19 cellular contexts compared by ENCODE assay signal in the genomic region with DNA sequence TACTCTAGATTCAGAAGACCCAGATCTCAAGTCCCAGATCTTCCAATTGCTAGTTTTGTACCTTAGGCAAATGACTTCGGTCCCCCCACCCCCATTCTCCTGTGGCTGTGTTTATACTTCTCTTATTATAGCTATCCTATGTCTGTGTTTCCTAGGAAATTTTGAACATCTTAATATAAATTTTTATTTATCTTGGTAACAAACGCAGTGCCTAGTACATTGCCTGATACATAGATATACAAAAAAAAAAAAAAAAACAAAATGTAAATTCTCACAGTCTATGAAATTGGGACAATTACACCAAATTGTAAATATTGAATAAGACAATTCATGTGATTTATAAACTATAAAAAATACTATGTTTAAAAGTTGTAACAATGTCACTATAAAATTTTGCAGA.
A peak's percentile ranks its signal among the peaks of the same experiment; 100 is the strongest.
DNase-seq lines count a peak whose midpoint lies in the region; ATAC-seq, FAIRE-seq and TF ChIP-seq lines count a peak whose summit lies in the region.
"Had no signal": no experiment of that assay in that cellular context is flagged by ENCODE, and none has a peak within 500 bp of the region (broad histone marks: within the 10 kb centered on the region; RNA-seq: fewer than 3 reads in every experiment).

No MANE protein-coding gene starts in this region.

- H4K20me1 ChIP-seq in K562 (replicated peaks; ENCODE audit: control insufficient read depth, insufficient read depth, low read length), result no peaks in the 10 kb centered on the region
- H4K20me1 ChIP-seq in keratinocyte (ENCODE audit: control insufficient read depth, extremely low read depth, insufficient read depth, low read length), result no peaks in the 10 kb centered on the region

- 8% methylated on average over 2 of the region's 2 CpGs for WGBS in K562 (ENCODE audit: insufficient coverage, low coverage, missing lambda C conversion rate)

- H3K9me1 ChIP-seq in K562 (ENCODE audit: control insufficient read depth, insufficient read depth, low read length) (no peaks in the 10 kb centered on the region), keratinocyte (ENCODE audit: control insufficient read depth, extremely low read depth, insufficient read depth, low read length) (no peaks in the 10 kb centered on the region)

- intact Hi-C loops in K562 (cut with micrococcal nuclease), result no loop called here
- intact Hi-C loops in uterus (cut with DNase I; ENCODE audit: low total_unique reads), result no loop called here

- dilution Hi-C loops in keratinocyte (cut with MboI; ENCODE audit: extremely low pct_ligation_motif_present, low sequenced_read_pairs), result no loop called here

- H3K4me3 ChIP-seq in HUES6 (ENCODE audit: low read depth, low read length) (no peak overlapping the region), K562 (no peak overlapping the region), keratinocyte (ENCODE audit: control insufficient read depth in 2 of 3, extremely low read depth in 1 of 3, insufficient read depth in 2 of 3, low read depth in 1 of 3, low read length in 3 of 3) (no peak overlapping the region), uterus (no peak overlapping the region)
- H3K4me3 ChIP-seq: upper lobe of left lung had no signal

- no peaks in the 10 kb centered on the region for H3K9me3 ChIP-seq in HUES6 (ENCODE audit: control insufficient read depth, insufficient read depth, low read depth, low read length)
- no peaks in the 10 kb centered on the region for H3K9me3 ChIP-seq in K562 (replicated peaks; ENCODE audit: control insufficient read depth, insufficient read depth, low read depth, low read length)
- no peaks in the 10 kb centered on the region for H3K9me3 ChIP-seq in keratinocyte (ENCODE audit: control insufficient read depth, low read depth, low read length)
- H3K9me3 ChIP-seq in uterus, result no peaks in the 10 kb centered on the region
- H3K9me3 ChIP-seq: BE2C, upper lobe of left lung had no signal

- peak overlapping the region; percentile 17; the same call in 1 of the 2 replicates for H3K27ac ChIP-seq in HUES6 (ENCODE audit: low read depth, low read length)
- H3K27ac ChIP-seq in K562 (ENCODE audit: extremely low read depth, low read depth, low read length), result no peak overlapping the region
- H3K27ac ChIP-seq in keratinocyte (ENCODE audit: control insufficient read depth, insufficient read depth, low read length), result no peak overlapping the region
- peak overlapping the region; percentile 66 to 83 for H3K27ac ChIP-seq in uterus
- H3K27ac ChIP-seq: WERI-Rb-1 had no signal

- TF ChIP-seq POLR2A in K562 (conservative IDR thresholded peaks at IDR 0.05), result no peak
- no peak for TF ChIP-seq POLR2A in uterus (IDR thresholded peaks at IDR 0.05)

- TF ChIP-seq CTCF in K562 (IDR thresholded peaks at IDR 0.05 in 2 of 3, conservative IDR thresholded peaks at IDR 0.05 in 1 of 3; ENCODE audit: insufficient read depth in 2 of 3, low read depth in 1 of 3, low read length in 3 of 3) (no peak), keratinocyte (optimal IDR thresholded peaks at IDR 0.05 in 1 of 3, IDR thresholded peaks at IDR 0.05 in 1 of 3, conservative IDR thresholded peaks at IDR 0.05 in 1 of 3; ENCODE audit: extremely low read depth in 1 of 3, insufficient read depth in 2 of 3, low read length in 3 of 3) (no peak), uterus (IDR thresholded peaks at IDR 0.05) (no peak)

- H3K79me2 ChIP-seq in K562 (ENCODE audit: control insufficient read depth, insufficient read depth, low read length) (no peaks in the 10 kb centered on the region), keratinocyte (ENCODE audit: control insufficient read depth, insufficient read depth, low read length) (no peaks in the 10 kb centered on the region)

- in situ Hi-C loops in K562 (cut with MboI), result no loop called here

- no peak for ATAC-seq in K562
- no peak for ATAC-seq in left lobe of liver
- no peak for ATAC-seq in HG03439 (IDR thresholded peaks at IDR 0.05; ENCODE audit: unreplicated experiment)
- ATAC-seq: naive thymus-derived CD8-positive, alpha-beta T cell; T-helper 17 cell had no signal

- DNase-seq in K562 (ENCODE audit: extremely low read depth in 1 of 4, low spot score in 3 of 4) (no peak), keratinocyte (ENCODE audit: low read depth, low spot score) (no peak), uterus (no peak), left lobe of liver (ENCODE audit: low spot score) (no peak), amniotic stem cell (lab: John Stamatoyannopoulos, UW) (no peak)
- DNase-seq: activated CD4-positive, alpha-beta memory T cell treated with anti-CD3 and anti-CD28 coated beads for 36 hours; activated naive CD4-positive, alpha-beta T cell treated with anti-CD3 and anti-CD28 coated beads for 36 hours; activated T-cell treated with anti-CD3 and anti-CD28 coated beads, Interleukin-2, amount 50 U/mL, for 1 hour; BE2C; Calu3; hypothalamus; naive thymus-derived CD8-positive, alpha-beta T cell; NCI-H524; stimulated activated naive CD8-positive, alpha-beta T cell treated with anti-CD3 and anti-CD28 coated beads, Interleukin-15, Interleukin-2, amounts not matched to agents 100 U/mL and 50 U/mL, for 24 hours; T-helper 17 cell; upper lobe of left lung; WERI-Rb-1 had no signal

- FAIRE-seq in K562 (lab: Jason Lieb, UNC), result no peak
- FAIRE-seq in keratinocyte (lab: Jason Lieb, UNC), result no peak

- H3K36me3 ChIP-seq in HUES6 (ENCODE audit: control insufficient read depth, insufficient read depth, low read length) (no peaks in the 10 kb centered on the region), K562 (ENCODE audit: control insufficient read depth, insufficient read depth, low read length) (no peaks in the 10 kb centered on the region), keratinocyte (ENCODE audit: control insufficient read depth in 2 of 2, extremely low read depth in 1 of 2, insufficient read depth in 2 of 2, low read length in 2 of 2) (no peaks in the 10 kb centered on the region), uterus (no peaks in the 10 kb centered on the region)
- H3K36me3 ChIP-seq: BE2C, upper lobe of left lung, WERI-Rb-1 had no signal

- H3K4me2 ChIP-seq in K562 (ENCODE audit: insufficient read depth, low read length) (no peak overlapping the region), keratinocyte (ENCODE audit: control insufficient read depth, extremely low read depth, insufficient read depth, low read depth, low read length) (peak overlapping the region; percentile 24)

- CTCF ChIA-PET in K562 (lab: Yijun Ruan, JAX; ENCODE audit: low intra/inter-chr PET ratio), result no interaction called here

- BruUV-seq in K562 (replicated peaks; lab: Mats Ljungman, UMichigan), result no TSS peak

- no peaks in the 10 kb centered on the region for H3K27me3 ChIP-seq in HUES6 (ENCODE audit: control insufficient read depth, insufficient read depth, low read length)
- no peaks in the 10 kb centered on the region for H3K27me3 ChIP-seq in K562 (ENCODE audit: control insufficient read depth in 2 of 2, insufficient read depth in 2 of 2, low read length in 2 of 2)
- H3K27me3 ChIP-seq in keratinocyte (ENCODE audit: control insufficient read depth, extremely low read depth, insufficient read depth, low read length), result no peaks in the 10 kb centered on the region
- H3K27me3 ChIP-seq in uterus, result no peaks in the 10 kb centered on the region
- H3K27me3 ChIP-seq: BE2C, upper lobe of left lung had no signal

- no peak overlapping the region for H2AFZ ChIP-seq in K562 (ENCODE audit: low read depth, low read length)
- no peak overlapping the region for H2AFZ ChIP-seq in keratinocyte (ENCODE audit: control insufficient read depth, low read length)

- no peak overlapping the region for H3K9ac ChIP-seq in HUES6 (ENCODE audit: low read length)
- H3K9ac ChIP-seq in K562 (ENCODE audit: insufficient read depth in 1 of 2, low read depth in 2 of 2, low read length in 2 of 2), result no peak overlapping the region
- no peak overlapping the region for H3K9ac ChIP-seq in keratinocyte (ENCODE audit: control insufficient read depth, extremely low read depth, insufficient read depth, low read length)

- H3K4me1 ChIP-seq in HUES6 (ENCODE audit: control insufficient read depth, insufficient read depth, low read length), result peaks cover 24% of the 10 kb centered on the region
- peaks cover 0 to 3% of the 10 kb centered on the region in 2 experiments; a peak in 1 of 5 replicates for H3K4me1 ChIP-seq in K562 (replicated peaks in 1 of 2; ENCODE audit: control insufficient read depth in 2 of 2, insufficient read depth in 2 of 2, low read length in 2 of 2)
- H3K4me1 ChIP-seq in keratinocyte (ENCODE audit: control insufficient read depth, extremely low read depth, insufficient read depth, low read length), result peaks cover 54% of the 10 kb centered on the region
- peaks cover 0 to 5% of the 10 kb centered on the region in 2 donors for H3K4me1 ChIP-seq in uterus
- H3K4me1 ChIP-seq: BE2C had no signal

- no peak for TF ChIP-seq EP300 in K562 (IDR thresholded peaks at IDR 0.05; ENCODE audit: low read length)

- TF ChIP-seq RAD21 in K562 (CRISPR knock-in tag; conservative IDR thresholded peaks at IDR 0.05 in 1 of 2, IDR thresholded peaks at IDR 0.05 in 1 of 2), result no peak

- POLR2A ChIA-PET in K562 (lab: Yijun Ruan, JAX), result no interaction called here

TF ChIP-seq in K562, 482 proteins besides CTCF, POLR2A, EP300 and RAD21:
- TF ChIP-seq RBM25 (IDR thresholded peaks at IDR 0.05; ENCODE audit: low read depth, low read length, severe bottlenecking), result peak; percentile 63
- 0 out of 2 replicates have a peak, but pooled peaks have one; percentile 63 for TF ChIP-seq ZNF3 (CRISPR knock-in tag; IDR thresholded peaks at IDR 0.05)
- TF ChIP-seq CC2D1A (IDR thresholded peaks at IDR 0.05), result no peak

Comparison
In these comparisons a context has a peak if more than half of its experiments do, and no peak if none do; other contexts are left out.
1. H3K27ac ChIP-seq: peak in HUES6 (single experiment) and uterus (2 of 2); none in K562 (single experiment) and keratinocyte (single experiment).